8 cellular contexts compared by ENCODE assay signal in genomic region chr6:145815351-145815772, GRCh38. TPM values are rescaled to one million over a fixed set of nuclear protein-coding genes. Genes with fewer than 3 reads are reported as not detected.
DNase-seq lines count a peak whose midpoint lies in the region; ATAC-seq, FAIRE-seq and TF ChIP-seq lines count a peak whose summit lies in the region.

No MANE protein-coding gene starts in this region.

- no peaks in the 10 kb centered on the region for H3F3A ChIP-seq in Loucy (ENCODE audit: low read depth)

- FAIRE-seq in small intestine (lab: Jason Lieb, UNC) = no peak

- peaks cover 36% of the 10 kb centered on the region for H4K20me1 ChIP-seq in Loucy (ENCODE audit: insufficient read depth, low read length, poor library complexity, severe bottlenecking)

- POLR2A ChIA-PET in GM10248 (lab: Yijun Ruan, JAX) = interaction anchor here (1.1 to 1.2 kb wide), 2 partner anchors 79 to 149 kb away, joined by 3 read pairs; partner anchors contain the start of gene SHPRH

- in situ Hi-C loops in astrocyte of the cerebellum (cut with HindIII; ENCODE audit: low sequenced_read_pairs) (no loop called here), GM13976 (cut with MboI; ENCODE audit: low sequenced_read_pairs, unreplicated experiment) (no loop called here)

- peak; percentile 10 for ATAC-seq in GM21717 (IDR thresholded peaks at IDR 0.05; ENCODE audit: unreplicated experiment)

- H3K9me3 ChIP-seq in Loucy (ENCODE audit: insufficient read depth, low read depth, low read length) = no peaks in the 10 kb centered on the region
- H3K9me3 ChIP-seq in iPS-18a (ENCODE audit: control insufficient read depth, low read depth, low read length) = no peaks in the 10 kb centered on the region
- H3K9me3 ChIP-seq in small intestine (ENCODE audit: control insufficient read depth, low read depth) = no peaks in the 10 kb centered on the region

- H3K4me1 ChIP-seq in Loucy (ENCODE audit: insufficient read depth, low read length, poor library complexity, severe bottlenecking) = peaks cover 44% of the 10 kb centered on the region
- H3K4me1 ChIP-seq in iPS-18a (ENCODE audit: control insufficient read depth, low read depth, low read length) = peaks cover 29% of the 10 kb centered on the region
- no peaks in the 10 kb centered on the region for H3K4me1 ChIP-seq in small intestine (ENCODE audit: control insufficient read depth in 2 of 2, insufficient read depth in 1 of 2, low read depth in 1 of 2, low read length in 1 of 2)

- peaks cover 56% of the 10 kb centered on the region for H3K79me2 ChIP-seq in Loucy (ENCODE audit: insufficient read depth, low read length)

- H3K4me3 ChIP-seq in Loucy (ENCODE audit: low read length, poor library complexity, severe bottlenecking) (peak overlapping the region; percentile 98), astrocyte of the cerebellum (ENCODE audit: low read depth, low read length) (peak overlapping the region; percentile 76), iPS-18a (ENCODE audit: low read length) (peak overlapping the region; percentile 100), small intestine (ENCODE audit: low read depth in 1 of 2, low read length in 2 of 2) (peak overlapping the region; percentile 47 to 99)

- H3K36me3 ChIP-seq in Loucy (ENCODE audit: insufficient read depth, low read length) (no peaks in the 10 kb centered on the region), iPS-18a (ENCODE audit: control insufficient read depth, low read depth, low read length) (no peaks in the 10 kb centered on the region), small intestine (ENCODE audit: control insufficient read depth in 2 of 2, insufficient read depth in 2 of 2, low read length in 2 of 2) (no peaks in the 10 kb centered on the region)

- peak; percentile 28 for DNase-seq in GM10248 (ENCODE audit: extremely low spot score)
- DNase-seq in astrocyte of the cerebellum (ENCODE audit: low read depth) = no peak
- no peak for DNase-seq in small intestine
- no peak for DNase-seq in GM13976 (ENCODE audit: low spot score)
- DNase-seq in activated CD8-positive, alpha-beta memory T cell treated with anti-CD3 and anti-CD28 coated beads, Interleukin-2, amount 50 U/mL, for 48 hours = no peak

- no peaks in the 10 kb centered on the region for H3K9me2 ChIP-seq in Loucy (replicated peaks; ENCODE audit: low read depth, low read length)

- CTCF ChIA-PET in GM10248 (lab: Yijun Ruan, JAX) = interaction anchor here (0.6 to 2.0 kb wide), 5 partner anchors 8 to 114 kb away, joined by 3 to 8 read pairs (median 4); no protein-coding TSS in a partner anchor

- H3K27ac ChIP-seq in iPS-18a (ENCODE audit: low read length) = peak overlapping the region; percentile 81
- H3K27ac ChIP-seq in small intestine (ENCODE audit: low read depth in 1 of 2, low read length in 1 of 2) = peak overlapping the region; percentile 69 to 92

- peak overlapping the region; percentile 96 for H2AFZ ChIP-seq in Loucy (ENCODE audit: low read length)

- H3K27me3 ChIP-seq in Loucy (ENCODE audit: insufficient read depth, low read length, poor library complexity, severe bottlenecking) = no peaks in the 10 kb centered on the region
- no peaks in the 10 kb centered on the region for H3K27me3 ChIP-seq in iPS-18a (ENCODE audit: control insufficient read depth, insufficient read depth, low read length)
- H3K27me3 ChIP-seq in small intestine (ENCODE audit: control insufficient read depth in 2 of 2, insufficient read depth in 2 of 2, low read length in 2 of 2) = no peaks in the 10 kb centered on the region

- no peak for TF ChIP-seq CTCF in GM10248 (IDR thresholded peaks at IDR 0.05; ENCODE audit: control extremely low read depth, extremely low read depth, low read depth, missing control alignments)
- no peak for TF ChIP-seq CTCF in Loucy (conservative IDR thresholded peaks at IDR 0.05; ENCODE audit: low read length)
- no peak for TF ChIP-seq CTCF in astrocyte of the cerebellum (IDR thresholded peaks at IDR 0.05; ENCODE audit: low read depth, low read length, missing control alignments)
- no peak for TF ChIP-seq CTCF in GM13976 (IDR thresholded peaks at IDR 0.05; ENCODE audit: borderline replicate concordance, control extremely low read depth, extremely low read depth, insufficient read depth, missing control alignments)

- WGBS in small intestine, 3 donors = 1 to 2% (median 1%) methylated on average over 18 to 19 of the region's 19 CpGs

- H3K9ac ChIP-seq in Loucy (ENCODE audit: low read depth, low read length, poor library complexity, severe bottlenecking) (peak overlapping the region; percentile 89), iPS-18a (ENCODE audit: low read length) (peak overlapping the region; percentile 97)

- peak overlapping the region; percentile 92 for H3K4me2 ChIP-seq in Loucy (ENCODE audit: low read depth, low read length, poor library complexity, severe bottlenecking)

RNA-seq across cellular contexts. Expression of gene FBXO30, which starts 0.8 kb away (rescaled TPM):
- polyA plus RNA-seq in small intestine = 1 to 10 TPM; 1.9 to 4.2 (median 3.6) TPM
